1 cellular context compared by ENCODE assay signal in genomic region chr12:110772409-110773032, GRCh38.
TF ChIP-seq lines count a peak whose summit lies in the region.

No MANE protein-coding gene starts in this region.

TF ChIP-seq in HEK293, 187 proteins besides CTCF, POLR2A, EP300 and RAD21:
- TF ChIP-seq SETDB1 (IDR thresholded peaks at IDR 0.05; ENCODE audit: insufficient read length, low read length) (peak; percentile 72), ZNF280D (tag by site-specific recombination; IDR thresholded peaks at IDR 0.05) (peak; percentile 76; the same call in 1 of the 2 replicates), ZNF529 (tag by site-specific recombination; IDR thresholded peaks at IDR 0.05; ENCODE audit: insufficient replicate concordance) (peak; percentile 31), ZNF518A (tag by site-specific recombination; conservative IDR thresholded peaks at IDR 0.05; ENCODE audit: low read depth) (0 out of 2 replicates have a peak, but pooled peaks have one; percentile 27), ZNF510 (tag by site-specific recombination; IDR thresholded peaks at IDR 0.05; ENCODE audit: insufficient replicate concordance) (peak; percentile 12)
